Comparison of ENCODE assay signal across 8 cellular contexts in the genomic region with DNA sequence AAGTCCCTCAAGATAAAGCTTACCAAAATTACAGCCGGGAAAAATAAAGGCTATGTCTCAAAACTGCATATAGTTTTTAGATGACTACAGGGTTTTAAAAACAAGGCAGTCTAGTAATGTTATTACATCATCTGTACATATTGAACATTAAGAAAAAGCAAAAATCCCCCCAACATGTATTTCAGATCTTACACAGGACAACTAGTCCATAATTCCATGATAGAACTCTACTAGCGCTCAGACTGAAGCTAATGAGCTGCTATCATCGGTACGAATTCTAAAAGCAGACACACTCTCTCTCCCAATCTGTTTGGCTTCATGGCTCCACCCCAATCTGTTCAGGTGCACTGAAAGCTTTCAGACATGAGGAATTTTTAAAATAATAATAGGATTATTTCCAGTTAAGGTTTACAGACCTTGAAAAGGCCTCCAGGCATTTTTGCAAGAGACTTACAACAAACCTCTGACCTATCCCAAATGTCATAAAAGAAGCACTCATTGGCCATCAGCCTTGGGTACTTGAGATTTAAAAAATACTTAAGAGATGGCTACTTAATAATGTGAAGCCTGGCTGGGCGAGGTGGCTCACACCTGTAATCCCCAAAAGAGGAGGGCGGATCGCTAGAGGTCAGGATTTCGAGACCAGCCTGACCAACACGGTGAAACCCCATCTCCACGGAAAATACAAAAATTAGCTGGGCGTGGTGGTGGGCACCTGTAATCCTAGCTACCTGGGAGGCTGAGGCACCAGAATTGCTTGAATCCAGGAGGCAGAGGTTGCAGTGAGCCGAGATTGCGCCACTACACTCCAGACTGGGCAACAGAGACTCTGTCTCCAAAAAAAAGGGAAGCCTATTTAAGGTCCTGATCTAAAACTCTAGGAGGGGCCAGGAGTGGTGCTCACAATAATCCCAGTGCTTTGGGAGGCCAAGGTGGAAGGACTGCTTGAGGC. TPM values are rescaled to one million over a fixed set of nuclear protein-coding genes. Genes with fewer than 3 reads are reported as not detected.
A peak's percentile ranks its signal among the peaks of the same experiment; 100 is the strongest.
DNase-seq lines count a peak whose midpoint lies in the region; ATAC-seq and TF ChIP-seq lines count a peak whose summit lies in the region.

No MANE protein-coding gene starts in this region.

- H4K20me1 ChIP-seq in DND-41 (ENCODE audit: insufficient read depth, low read length), result peaks cover 12% of the 10 kb centered on the region; the same call in 1 of the 2 replicates
- no peaks in the 10 kb centered on the region for H4K20me1 ChIP-seq in OCI-LY1 (ENCODE audit: insufficient read depth, low read length)
- peaks cover 33% of the 10 kb centered on the region for H4K20me1 ChIP-seq in osteoblast (ENCODE audit: insufficient read depth, low read length)

- no peak for TF ChIP-seq CTCF in DND-41 (IDR thresholded peaks at IDR 0.05; ENCODE audit: borderline replicate concordance, extremely low read depth, low read length, poor library complexity, severe bottlenecking)
- TF ChIP-seq CTCF in OCI-LY1 (IDR thresholded peaks at IDR 0.05; ENCODE audit: low read length), result no peak
- TF ChIP-seq CTCF in osteoblast (IDR thresholded peaks at IDR 0.05; ENCODE audit: extremely low read depth, low read depth, low read length), result no peak
- TF ChIP-seq CTCF in ovary (IDR thresholded peaks at IDR 0.05), result no peak

- no peak for TF ChIP-seq EP300 in ovary (IDR thresholded peaks at IDR 0.05)

- WGBS in ovary, 3 donors, result 89 to 93% (median 91%) methylated on average over 13 of the region's 13 CpGs

- no peaks in the 10 kb centered on the region for H3K9me2 ChIP-seq in OCI-LY1 (ENCODE audit: low read depth, low read length)

- H2AFZ ChIP-seq in DND-41 (ENCODE audit: low read depth, low read length) (no peak overlapping the region), OCI-LY1 (ENCODE audit: low read length) (no peak overlapping the region), osteoblast (ENCODE audit: low read length) (no peak overlapping the region)

- peak overlapping the region in 1 of 2 experiments; percentile 86; a peak in 1 of 4 replicates for H3K4me3 ChIP-seq in DND-41 (ENCODE audit: low read depth in 1 of 2, low read length in 2 of 2)
- H3K4me3 ChIP-seq in OCI-LY1 (ENCODE audit: low read depth, low read length, poor library complexity, severe bottlenecking), result no peak overlapping the region
- peak overlapping the region; percentile 44 for H3K4me3 ChIP-seq in endocrine pancreas (ENCODE audit: control insufficient read depth, insufficient read depth, low read length)
- H3K4me3 ChIP-seq in osteoblast (ENCODE audit: insufficient read depth, low read length), result peak overlapping the region; percentile 81
- no peak overlapping the region for H3K4me3 ChIP-seq in ovary

- ATAC-seq in DND-41 (ENCODE audit: insufficient read depth, low read depth) (no peak), GM21576 (IDR thresholded peaks at IDR 0.05; ENCODE audit: unreplicated experiment) (no peak)

- H3K79me2 ChIP-seq in DND-41 (ENCODE audit: insufficient read depth, low read length) (peaks cover 65% of the 10 kb centered on the region), OCI-LY1 (ENCODE audit: insufficient read depth, low read length) (0 out of 2 replicates have a peak, but pooled peaks cover 5% of the 10 kb centered on the region), osteoblast (ENCODE audit: insufficient read depth, low read length) (peaks cover 68% of the 10 kb centered on the region)

- H3K36me3 ChIP-seq in DND-41 (ENCODE audit: insufficient read depth, low read length) (peaks cover 11% of the 10 kb centered on the region), OCI-LY1 (ENCODE audit: insufficient read depth, low read length) (no peaks in the 10 kb centered on the region; the same call in 1 of the 2 replicates), endocrine pancreas (ENCODE audit: control insufficient read depth, insufficient read depth, low read length) (no peaks in the 10 kb centered on the region), osteoblast (ENCODE audit: insufficient read depth, low read length) (no peaks in the 10 kb centered on the region), ovary (no peaks in the 10 kb centered on the region)

- H3K27me3 ChIP-seq in DND-41 (ENCODE audit: insufficient read depth, low read length, poor library complexity) (no peaks in the 10 kb centered on the region), OCI-LY1 (ENCODE audit: insufficient read depth, low read length) (no peaks in the 10 kb centered on the region), endocrine pancreas (ENCODE audit: control insufficient read depth, insufficient read depth, low read length) (no peaks in the 10 kb centered on the region), osteoblast (ENCODE audit: insufficient read depth, low read length) (no peaks in the 10 kb centered on the region), ovary (no peaks in the 10 kb centered on the region)

- H3K9me3 ChIP-seq in DND-41 (ENCODE audit: insufficient read depth, low read length, severe bottlenecking), result no peaks in the 10 kb centered on the region
- H3K9me3 ChIP-seq in OCI-LY1 (ENCODE audit: low read length), result no peaks in the 10 kb centered on the region
- H3K9me3 ChIP-seq in endocrine pancreas (ENCODE audit: control insufficient read depth, low read length), result no peaks in the 10 kb centered on the region
- H3K9me3 ChIP-seq in osteoblast (ENCODE audit: low read depth, low read length), result no peaks in the 10 kb centered on the region
- H3K9me3 ChIP-seq in ovary, result no peaks in the 10 kb centered on the region

- no peak for TF ChIP-seq POLR2A in ovary (IDR thresholded peaks at IDR 0.05)

- H3F3A ChIP-seq in OCI-LY1 (ENCODE audit: insufficient read depth, low read length), result no peaks in the 10 kb centered on the region

- intact Hi-C loops in ovary (cut with DNase I), result loop anchor here in 1 of 4 donors (10.0 kb wide), 1 partner anchor 69 kb away; no protein-coding TSS in a partner anchor

- DNase-seq in DND-41 (no peak), osteoblast (ENCODE audit: insufficient read length, low spot score, missing footprints) (no peak), foreskin melanocyte (no peak), NCI-H1417 treated with DMSO at 0.1 percent for 48 hours (lab: John Stamatoyannopoulos, UW) (no peak), ovary (no peak)

- H3K27ac ChIP-seq in DND-41 (ENCODE audit: low read length), result no peak overlapping the region
- H3K27ac ChIP-seq in OCI-LY1 (ENCODE audit: low read depth, low read length, poor library complexity, severe bottlenecking), result no peak overlapping the region
- no peak overlapping the region for H3K27ac ChIP-seq in osteoblast (ENCODE audit: low read depth, low read length)
- no peak overlapping the region for H3K27ac ChIP-seq in ovary

- H3K4me2 ChIP-seq in DND-41 (ENCODE audit: insufficient read depth, low read length) (peak overlapping the region; percentile 90), OCI-LY1 (ENCODE audit: low read length) (0 out of 2 replicates have a peak overlapping the region, but pooled peaks have one; percentile 96), osteoblast (ENCODE audit: insufficient read depth, low read length) (peak overlapping the region; percentile 97)

- peaks cover 48% of the 10 kb centered on the region for H3K4me1 ChIP-seq in DND-41 (ENCODE audit: insufficient read depth, low read length)
- peaks cover 38% of the 10 kb centered on the region for H3K4me1 ChIP-seq in OCI-LY1 (ENCODE audit: insufficient read depth, low read length, severe bottlenecking)
- H3K4me1 ChIP-seq in endocrine pancreas (ENCODE audit: control insufficient read depth, insufficient read depth, low read length), result no peaks in the 10 kb centered on the region
- H3K4me1 ChIP-seq in osteoblast (ENCODE audit: insufficient read depth, low read length), result peaks cover 64% of the 10 kb centered on the region
- no peaks in the 10 kb centered on the region for H3K4me1 ChIP-seq in ovary (ENCODE audit: insufficient read depth)

- H3K9ac ChIP-seq in DND-41 (ENCODE audit: low read depth, low read length) (no peak overlapping the region), OCI-LY1 (ENCODE audit: low read length) (no peak overlapping the region), endocrine pancreas (ENCODE audit: control insufficient read depth, insufficient read depth, low read length) (no peak overlapping the region)

RNA-seq across cellular contexts. Expression of gene NPC1, which starts 2.0 kb away (rescaled TPM):
- total RNA-seq in osteoblast, result 136 and 254 TPM in 2 replicates
- 10 to 100 TPM; 21.8 to 54.5 (median 29.8) TPM for total RNA-seq in ovary
- polyA plus RNA-seq in ovary, result 100 to 1,000 TPM in 1 of 2 donors, 10 to 100 TPM in 1; 26.4 to 100 TPM

Comparison
In these comparisons a context has a peak if more than half of its experiments do, and no peak if none do; other contexts are left out.
1. H3K4me3 ChIP-seq: peak in endocrine pancreas (single experiment) and osteoblast (single experiment); none in OCI-LY1 (single experiment) and ovary (single experiment).
2. Peak in every context shown above with its lines, with median percentiles within 50 percentile points of each other: H3K4me2 ChIP-seq.